In the genomic region with DNA sequence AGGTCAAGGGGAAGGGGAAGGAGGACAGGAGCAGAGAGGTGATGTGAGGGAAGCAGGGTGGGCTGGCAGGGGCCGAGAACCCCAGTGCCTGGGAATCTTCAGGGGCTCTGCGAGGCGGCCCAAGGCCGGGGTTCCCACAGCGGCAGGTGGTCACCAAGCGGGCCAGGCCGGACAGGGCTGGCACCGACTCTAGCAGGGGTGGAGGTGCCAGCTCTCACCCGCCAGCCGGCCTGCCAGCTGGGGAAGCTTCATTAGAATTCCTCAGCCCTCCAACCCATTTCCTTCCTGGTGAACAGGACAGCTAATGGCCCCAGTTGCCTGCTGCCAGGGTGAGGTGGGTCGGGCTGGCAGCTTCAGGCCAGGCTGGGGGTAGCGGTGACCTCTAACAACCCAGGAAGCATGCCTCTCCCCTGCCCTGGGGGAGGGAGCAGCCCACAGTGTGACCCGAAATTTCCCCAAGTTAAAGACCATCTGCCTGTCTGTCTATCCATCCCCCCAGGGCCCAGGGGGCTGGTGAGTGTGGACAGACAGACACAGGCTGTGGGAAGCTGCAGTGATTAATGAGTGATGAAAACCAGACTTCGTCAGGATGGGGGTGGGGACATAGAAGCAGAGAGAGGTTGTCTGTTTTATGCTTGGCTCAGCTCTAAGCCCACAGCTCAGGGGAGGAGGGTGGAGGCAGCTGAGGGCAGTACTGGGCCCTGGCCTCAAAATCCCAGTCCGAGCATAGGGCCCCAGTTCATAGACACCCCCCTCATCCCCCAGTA, we compare ENCODE assay signal across 1 cellular context.
TF ChIP-seq lines count a peak whose summit lies in the region.

No MANE protein-coding gene starts in this region.

TF ChIP-seq in HepG2, 621 proteins besides CTCF, POLR2A, EP300 and RAD21 (continued from another document):
- TF ChIP-seq MTERF4 (CRISPR knock-in tag; IDR thresholded peaks at IDR 0.05): no peak
- peak; percentile 23; the same call in 1 of the 2 replicates for TF ChIP-seq GABPB1 (CRISPR knock-in tag; IDR thresholded peaks at IDR 0.05)
- no peak for TF ChIP-seq HDAC6 (IDR thresholded peaks at IDR 0.05; ENCODE audit: low read depth, low read length)
- no peak for TF ChIP-seq KAT7 (CRISPR knock-in tag; IDR thresholded peaks at IDR 0.05; ENCODE audit: borderline replicate concordance)
- 0 out of 2 replicates have a peak, but pooled peaks have one; percentile 38 for TF ChIP-seq HNRNPL (IDR thresholded peaks at IDR 0.05; ENCODE audit: low read depth, low read length)
- TF ChIP-seq, protein P1, sequence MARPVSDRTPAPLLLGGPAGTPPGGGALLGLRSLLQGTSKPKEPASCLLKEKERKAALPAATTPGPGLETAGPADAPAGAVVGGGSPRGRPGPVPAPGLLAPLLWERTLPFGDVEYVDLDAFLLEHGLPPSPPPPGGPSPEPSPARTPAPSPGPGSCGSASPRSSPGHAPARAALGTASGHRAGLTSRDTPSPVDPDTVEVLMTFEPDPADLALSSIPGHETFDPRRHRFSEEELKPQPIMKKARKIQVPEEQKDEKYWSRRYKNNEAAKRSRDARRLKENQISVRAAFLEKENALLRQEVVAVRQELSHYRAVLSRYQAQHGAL (CRISPR knock-in tag; IDR thresholded peaks at IDR 0.05; ENCODE audit: not compliant biosample characterization): no peak
- TF ChIP-seq GZF1 (CRISPR knock-in tag; IDR thresholded peaks at IDR 0.05): no peak
- peak; percentile 29; the same call in 1 of the 2 replicates for TF ChIP-seq ZBTB7A (CRISPR knock-in tag; IDR thresholded peaks at IDR 0.05)
- TF ChIP-seq NFKB2 (CRISPR knock-in tag; IDR thresholded peaks at IDR 0.05; ENCODE audit: borderline replicate concordance): 0 out of 2 replicates have a peak, but pooled peaks have one; percentile 22
- no peak for TF ChIP-seq ZNF773 (CRISPR knock-in tag; IDR thresholded peaks at IDR 0.05; ENCODE audit: borderline replicate concordance)
- no peak for TF ChIP-seq NFE2L2 (IDR thresholded peaks at IDR 0.05; ENCODE audit: low read length)
- TF ChIP-seq FUBP1 (CRISPR knock-in tag; IDR thresholded peaks at IDR 0.05; ENCODE audit: borderline replicate concordance): no peak
- TF ChIP-seq ZBTB34 (CRISPR knock-in tag; IDR thresholded peaks at IDR 0.05): no peak
- no peak for TF ChIP-seq MED13 (CRISPR knock-in tag; IDR thresholded peaks at IDR 0.05)
- no peak for TF ChIP-seq TMF1 (CRISPR knock-in tag; IDR thresholded peaks at IDR 0.05; ENCODE audit: low read depth)
- TF ChIP-seq ZNF660 (CRISPR knock-in tag; IDR thresholded peaks at IDR 0.05; ENCODE audit: borderline replicate concordance, low read depth): no peak
- TF ChIP-seq ZNF460 (CRISPR knock-in tag; IDR thresholded peaks at IDR 0.05; ENCODE audit: borderline replicate concordance): no peak
- TF ChIP-seq, protein P2, sequence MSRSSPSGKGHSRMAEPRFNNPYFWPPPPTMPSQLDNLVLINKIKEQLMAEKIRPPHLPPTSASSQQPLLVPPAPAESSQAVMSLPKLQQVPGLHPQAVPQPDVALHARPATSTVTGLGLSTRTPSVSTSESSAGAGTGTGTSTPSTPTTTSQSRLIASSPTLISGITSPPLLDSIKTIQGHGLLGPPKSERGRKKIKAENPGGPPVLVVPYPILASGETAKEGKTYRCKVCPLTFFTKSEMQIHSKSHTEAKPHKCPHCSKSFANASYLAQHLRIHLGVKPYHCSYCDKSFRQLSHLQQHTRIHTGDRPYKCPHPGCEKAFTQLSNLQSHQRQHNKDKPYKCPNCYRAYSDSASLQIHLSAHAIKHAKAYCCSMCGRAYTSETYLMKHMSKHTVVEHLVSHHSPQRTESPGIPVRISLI (CRISPR knock-in tag; IDR thresholded peaks at IDR 0.05; ENCODE audit: borderline replicate concordance): no peak
- TF ChIP-seq PHF8 (CRISPR knock-in tag; IDR thresholded peaks at IDR 0.05): no peak
- TF ChIP-seq, protein P3, sequence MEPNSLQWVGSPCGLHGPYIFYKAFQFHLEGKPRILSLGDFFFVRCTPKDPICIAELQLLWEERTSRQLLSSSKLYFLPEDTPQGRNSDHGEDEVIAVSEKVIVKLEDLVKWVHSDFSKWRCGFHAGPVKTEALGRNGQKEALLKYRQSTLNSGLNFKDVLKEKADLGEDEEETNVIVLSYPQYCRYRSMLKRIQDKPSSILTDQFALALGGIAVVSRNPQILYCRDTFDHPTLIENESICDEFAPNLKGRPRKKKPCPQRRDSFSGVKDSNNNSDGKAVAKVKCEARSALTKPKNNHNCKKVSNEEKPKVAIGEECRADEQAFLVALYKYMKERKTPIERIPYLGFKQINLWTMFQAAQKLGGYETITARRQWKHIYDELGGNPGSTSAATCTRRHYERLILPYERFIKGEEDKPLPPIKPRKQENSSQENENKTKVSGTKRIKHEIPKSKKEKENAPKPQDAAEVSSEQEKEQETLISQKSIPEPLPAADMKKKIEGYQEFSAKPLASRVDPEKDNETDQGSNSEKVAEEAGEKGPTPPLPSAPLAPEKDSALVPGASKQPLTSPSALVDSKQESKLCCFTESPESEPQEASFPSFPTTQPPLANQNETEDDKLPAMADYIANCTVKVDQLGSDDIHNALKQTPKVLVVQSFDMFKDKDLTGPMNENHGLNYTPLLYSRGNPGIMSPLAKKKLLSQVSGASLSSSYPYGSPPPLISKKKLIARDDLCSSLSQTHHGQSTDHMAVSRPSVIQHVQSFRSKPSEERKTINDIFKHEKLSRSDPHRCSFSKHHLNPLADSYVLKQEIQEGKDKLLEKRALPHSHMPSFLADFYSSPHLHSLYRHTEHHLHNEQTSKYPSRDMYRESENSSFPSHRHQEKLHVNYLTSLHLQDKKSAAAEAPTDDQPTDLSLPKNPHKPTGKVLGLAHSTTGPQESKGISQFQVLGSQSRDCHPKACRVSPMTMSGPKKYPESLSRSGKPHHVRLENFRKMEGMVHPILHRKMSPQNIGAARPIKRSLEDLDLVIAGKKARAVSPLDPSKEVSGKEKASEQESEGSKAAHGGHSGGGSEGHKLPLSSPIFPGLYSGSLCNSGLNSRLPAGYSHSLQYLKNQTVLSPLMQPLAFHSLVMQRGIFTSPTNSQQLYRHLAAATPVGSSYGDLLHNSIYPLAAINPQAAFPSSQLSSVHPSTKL (CRISPR knock-in tag; IDR thresholded peaks at IDR 0.05): no peak
- no peak for TF ChIP-seq RXRA (CRISPR knock-in tag; IDR thresholded peaks at IDR 0.05)
- TF ChIP-seq, protein P4, sequence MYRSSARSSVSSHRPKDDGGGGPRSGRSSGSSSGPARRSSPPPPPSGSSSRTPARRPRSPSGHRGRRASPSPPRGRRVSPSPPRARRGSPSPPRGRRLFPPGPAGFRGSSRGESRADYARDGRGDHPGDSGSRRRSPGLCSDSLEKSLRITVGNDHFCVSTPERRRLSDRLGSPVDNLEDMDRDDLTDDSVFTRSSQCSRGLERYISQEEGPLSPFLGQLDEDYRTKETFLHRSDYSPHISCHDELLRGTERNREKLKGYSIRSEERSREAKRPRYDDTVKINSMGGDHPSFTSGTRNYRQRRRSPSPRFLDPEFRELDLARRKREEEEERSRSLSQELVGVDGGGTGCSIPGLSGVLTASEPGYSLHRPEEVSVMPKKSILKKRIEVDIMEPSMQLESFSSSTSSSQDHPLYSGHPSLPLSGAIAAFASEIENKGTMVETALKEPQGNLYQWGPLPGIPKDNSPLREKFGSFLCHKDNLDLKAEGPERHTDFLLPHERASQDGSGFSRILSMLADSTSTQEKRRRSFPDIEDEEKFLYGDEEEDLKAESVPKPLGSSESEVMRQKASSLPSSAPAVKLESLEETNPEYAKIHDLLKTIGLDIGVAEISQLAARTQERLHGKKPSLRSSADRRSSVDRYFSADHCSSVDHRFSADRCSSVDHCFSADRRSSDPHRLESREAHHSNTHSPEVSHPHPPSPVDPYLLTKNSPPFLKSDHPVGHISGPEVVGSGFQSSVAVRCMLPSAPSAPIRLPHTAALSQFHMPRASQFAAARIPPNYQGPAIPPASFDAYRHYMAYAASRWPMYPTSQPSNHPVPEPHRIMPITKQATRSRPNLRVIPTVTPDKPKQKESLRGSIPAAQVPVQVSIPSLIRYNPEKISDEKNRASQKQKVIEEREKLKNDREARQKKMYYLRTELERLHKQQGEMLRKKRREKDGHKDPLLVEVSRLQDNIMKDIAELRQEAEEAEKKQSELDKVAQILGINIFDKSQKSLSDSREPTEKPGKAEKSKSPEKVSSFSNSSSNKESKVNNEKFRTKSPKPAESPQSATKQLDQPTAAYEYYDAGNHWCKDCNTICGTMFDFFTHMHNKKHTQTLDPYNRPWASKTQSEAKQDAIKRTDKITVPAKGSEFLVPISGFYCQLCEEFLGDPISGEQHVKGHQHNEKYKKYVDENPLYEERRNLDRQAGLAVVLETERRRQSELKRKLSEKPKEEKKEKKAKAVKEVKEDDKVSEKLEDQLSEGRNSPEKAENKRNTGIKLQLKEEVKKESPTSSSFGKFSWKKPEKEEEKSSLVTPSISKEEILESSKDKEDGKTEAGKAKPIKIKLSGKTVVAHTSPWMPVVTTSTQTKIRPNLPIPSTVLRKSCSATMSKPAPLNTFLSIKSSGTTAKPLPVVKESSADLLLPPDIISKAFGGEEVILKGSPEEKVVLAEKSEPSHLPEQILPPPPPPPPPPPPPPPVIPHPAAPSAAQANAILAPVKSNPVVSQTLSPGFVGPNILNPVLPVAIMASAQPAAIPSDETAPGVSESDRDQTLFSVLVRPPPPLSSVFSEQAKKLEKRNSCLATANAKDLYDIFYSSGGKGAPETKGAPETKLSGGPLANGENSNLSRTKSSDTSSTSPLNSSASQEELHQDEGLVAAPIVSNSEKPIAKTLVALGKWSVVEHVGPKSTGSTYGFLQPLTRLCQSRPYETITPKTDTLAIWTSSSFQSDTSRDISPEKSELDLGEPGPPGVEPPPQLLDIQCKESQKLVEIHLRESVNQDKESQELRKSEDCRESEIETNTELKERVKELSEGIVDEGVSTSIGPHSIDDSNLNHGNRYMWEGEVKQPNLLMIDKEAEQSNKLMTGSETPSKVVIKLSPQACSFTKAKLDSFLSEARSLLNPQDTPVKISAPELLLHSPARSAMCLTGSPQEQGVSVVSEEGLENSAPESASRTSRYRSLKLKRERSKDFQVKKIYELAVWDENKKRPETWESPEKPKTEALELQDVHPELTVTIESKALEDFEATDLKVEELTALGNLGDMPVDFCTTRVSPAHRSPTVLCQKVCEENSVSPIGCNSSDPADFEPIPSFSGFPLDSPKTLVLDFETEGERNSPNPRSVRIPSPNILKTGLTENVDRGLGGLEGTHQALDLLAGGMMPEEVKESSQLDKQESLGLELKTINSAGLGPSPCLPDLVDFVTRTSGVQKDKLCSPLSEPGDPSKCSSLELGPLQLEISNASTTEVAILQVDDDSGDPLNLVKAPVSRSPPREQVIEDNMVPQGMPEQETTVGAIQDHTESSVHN (CRISPR knock-in tag; IDR thresholded peaks at IDR 0.05): no peak
- no peak for TF ChIP-seq SMAD9 (CRISPR knock-in tag; IDR thresholded peaks at IDR 0.05)
- no peak for TF ChIP-seq ATF1 (CRISPR knock-in tag; IDR thresholded peaks at IDR 0.05)
- TF ChIP-seq SP4 (CRISPR knock-in tag; IDR thresholded peaks at IDR 0.05): 0 out of 2 replicates have a peak, but pooled peaks have one; percentile 21
- no peak for TF ChIP-seq IRF2 (CRISPR knock-in tag; IDR thresholded peaks at IDR 0.05)
